1 cellular context compared by ENCODE assay signal in the genomic region with DNA sequence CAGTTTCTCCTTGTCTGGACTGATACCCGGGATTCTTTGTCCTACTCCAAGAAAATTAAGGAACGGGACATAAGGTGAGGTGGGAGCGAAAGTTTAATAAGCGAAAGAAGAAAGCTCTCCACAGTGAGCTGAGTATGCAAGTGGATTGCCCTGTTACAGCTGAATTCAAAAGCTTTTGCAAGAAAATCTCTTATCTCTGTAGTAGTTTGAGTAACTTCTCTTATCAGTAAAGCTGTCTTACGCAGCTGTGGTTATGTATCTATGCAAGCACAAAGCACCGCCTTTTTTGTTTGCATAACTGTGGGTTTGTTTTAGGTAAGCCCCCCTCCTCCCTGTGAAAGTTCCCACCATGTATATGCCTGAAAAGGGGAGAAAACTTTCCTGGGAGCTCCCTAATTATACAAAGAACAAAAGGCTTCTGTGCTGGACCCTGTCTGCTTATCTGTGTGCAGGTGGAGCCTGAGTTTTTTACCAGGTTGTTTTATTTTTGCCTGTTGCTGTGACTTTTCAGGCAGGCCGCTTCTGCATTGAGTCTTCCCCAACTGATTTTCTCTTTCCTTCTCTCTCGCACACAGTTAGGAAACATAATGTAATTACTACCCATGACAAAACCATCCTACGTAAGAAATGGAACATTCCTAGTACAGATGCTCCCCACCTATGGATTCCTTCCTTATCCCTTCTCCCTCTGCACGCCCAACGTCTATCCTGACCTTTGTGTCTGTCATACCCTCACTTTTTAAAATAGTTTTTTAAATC.
TF ChIP-seq lines count a peak whose summit lies in the region.

No MANE protein-coding gene starts in this region.

TF ChIP-seq in K562, 482 proteins besides CTCF, POLR2A, EP300 and RAD21 (continued from another document and continues in another):
- TF ChIP-seq, protein P1, sequence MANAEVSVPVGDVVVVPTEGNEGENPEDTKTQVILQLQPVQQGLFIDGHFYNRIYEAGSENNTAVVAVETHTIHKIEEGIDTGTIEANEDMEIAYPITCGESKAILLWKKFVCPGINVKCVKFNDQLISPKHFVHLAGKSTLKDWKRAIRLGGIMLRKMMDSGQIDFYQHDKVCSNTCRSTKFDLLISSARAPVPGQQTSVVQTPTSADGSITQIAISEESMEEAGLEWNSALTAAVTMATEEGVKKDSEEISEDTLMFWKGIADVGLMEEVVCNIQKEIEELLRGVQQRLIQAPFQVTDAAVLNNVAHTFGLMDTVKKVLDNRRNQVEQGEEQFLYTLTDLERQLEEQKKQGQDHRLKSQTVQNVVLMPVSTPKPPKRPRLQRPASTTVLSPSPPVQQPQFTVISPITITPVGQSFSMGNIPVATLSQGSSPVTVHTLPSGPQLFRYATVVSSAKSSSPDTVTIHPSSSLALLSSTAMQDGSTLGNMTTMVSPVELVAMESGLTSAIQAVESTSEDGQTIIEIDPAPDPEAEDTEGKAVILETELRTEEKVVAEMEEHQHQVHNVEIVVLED (CRISPR knock-in tag; IDR thresholded peaks at IDR 0.05) = no peak
- TF ChIP-seq ZNF764 (CRISPR knock-in tag; IDR thresholded peaks at IDR 0.05; ENCODE audit: low read depth) = no peak
- TF ChIP-seq MEF2A (IDR thresholded peaks at IDR 0.05; ENCODE audit: control insufficient read depth, low read depth, low read length) = no peak
- TF ChIP-seq HDGF (IDR thresholded peaks at IDR 0.05) = no peak
- no peak for TF ChIP-seq CHD2 (IDR thresholded peaks at IDR 0.05; ENCODE audit: low read depth, low read length)
- peak; percentile 61; the same call in 1 of the 2 replicates for TF ChIP-seq SMARCC2 (IDR thresholded peaks at IDR 0.05; ENCODE audit: low read depth)
- no peak for TF ChIP-seq ESRRB (CRISPR knock-in tag; IDR thresholded peaks at IDR 0.05; ENCODE audit: borderline replicate concordance)
- TF ChIP-seq, protein P2, sequence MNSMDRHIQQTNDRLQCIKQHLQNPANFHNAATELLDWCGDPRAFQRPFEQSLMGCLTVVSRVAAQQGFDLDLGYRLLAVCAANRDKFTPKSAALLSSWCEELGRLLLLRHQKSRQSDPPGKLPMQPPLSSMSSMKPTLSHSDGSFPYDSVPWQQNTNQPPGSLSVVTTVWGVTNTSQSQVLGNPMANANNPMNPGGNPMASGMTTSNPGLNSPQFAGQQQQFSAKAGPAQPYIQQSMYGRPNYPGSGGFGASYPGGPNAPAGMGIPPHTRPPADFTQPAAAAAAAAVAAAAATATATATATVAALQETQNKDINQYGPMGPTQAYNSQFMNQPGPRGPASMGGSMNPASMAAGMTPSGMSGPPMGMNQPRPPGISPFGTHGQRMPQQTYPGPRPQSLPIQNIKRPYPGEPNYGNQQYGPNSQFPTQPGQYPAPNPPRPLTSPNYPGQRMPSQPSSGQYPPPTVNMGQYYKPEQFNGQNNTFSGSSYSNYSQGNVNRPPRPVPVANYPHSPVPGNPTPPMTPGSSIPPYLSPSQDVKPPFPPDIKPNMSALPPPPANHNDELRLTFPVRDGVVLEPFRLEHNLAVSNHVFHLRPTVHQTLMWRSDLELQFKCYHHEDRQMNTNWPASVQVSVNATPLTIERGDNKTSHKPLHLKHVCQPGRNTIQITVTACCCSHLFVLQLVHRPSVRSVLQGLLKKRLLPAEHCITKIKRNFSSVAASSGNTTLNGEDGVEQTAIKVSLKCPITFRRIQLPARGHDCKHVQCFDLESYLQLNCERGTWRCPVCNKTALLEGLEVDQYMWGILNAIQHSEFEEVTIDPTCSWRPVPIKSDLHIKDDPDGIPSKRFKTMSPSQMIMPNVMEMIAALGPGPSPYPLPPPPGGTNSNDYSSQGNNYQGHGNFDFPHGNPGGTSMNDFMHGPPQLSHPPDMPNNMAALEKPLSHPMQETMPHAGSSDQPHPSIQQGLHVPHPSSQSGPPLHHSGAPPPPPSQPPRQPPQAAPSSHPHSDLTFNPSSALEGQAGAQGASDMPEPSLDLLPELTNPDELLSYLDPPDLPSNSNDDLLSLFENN (IDR thresholded peaks at IDR 0.05; ENCODE audit: low read depth in 2 of 2, low read length in 2 of 2) = peak in 1 of 2 experiments; percentile 33; a peak in 1 of 4 replicates
- TF ChIP-seq, protein P3, sequence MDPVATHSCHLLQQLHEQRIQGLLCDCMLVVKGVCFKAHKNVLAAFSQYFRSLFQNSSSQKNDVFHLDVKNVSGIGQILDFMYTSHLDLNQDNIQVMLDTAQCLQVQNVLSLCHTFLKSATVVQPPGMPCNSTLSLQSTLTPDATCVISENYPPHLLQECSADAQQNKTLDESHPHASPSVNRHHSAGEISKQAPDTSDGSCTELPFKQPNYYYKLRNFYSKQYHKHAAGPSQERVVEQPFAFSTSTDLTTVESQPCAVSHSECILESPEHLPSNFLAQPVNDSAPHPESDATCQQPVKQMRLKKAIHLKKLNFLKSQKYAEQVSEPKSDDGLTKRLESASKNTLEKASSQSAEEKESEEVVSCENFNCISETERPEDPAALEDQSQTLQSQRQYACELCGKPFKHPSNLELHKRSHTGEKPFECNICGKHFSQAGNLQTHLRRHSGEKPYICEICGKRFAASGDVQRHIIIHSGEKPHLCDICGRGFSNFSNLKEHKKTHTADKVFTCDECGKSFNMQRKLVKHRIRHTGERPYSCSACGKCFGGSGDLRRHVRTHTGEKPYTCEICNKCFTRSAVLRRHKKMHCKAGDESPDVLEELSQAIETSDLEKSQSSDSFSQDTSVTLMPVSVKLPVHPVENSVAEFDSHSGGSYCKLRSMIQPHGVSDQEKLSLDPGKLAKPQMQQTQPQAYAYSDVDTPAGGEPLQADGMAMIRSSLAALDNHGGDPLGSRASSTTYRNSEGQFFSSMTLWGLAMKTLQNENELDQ (CRISPR knock-in tag; IDR thresholded peaks at IDR 0.05; ENCODE audit: borderline replicate concordance) = no peak
- peak; percentile 77 for TF ChIP-seq TAL1 (IDR thresholded peaks at IDR 0.05)
- TF ChIP-seq ZNF224 (CRISPR knock-in tag; IDR thresholded peaks at IDR 0.05) = no peak
- peak in 1 of 2 experiments; percentile 72; a peak in 2 of 4 replicates for TF ChIP-seq FOXA3 (CRISPR knock-in tag; conservative IDR thresholded peaks at IDR 0.05 in 1 of 2, IDR thresholded peaks at IDR 0.05 in 1 of 2)
- no peak for TF ChIP-seq ZNF79 (CRISPR knock-in tag; IDR thresholded peaks at IDR 0.05; ENCODE audit: low read depth)
- TF ChIP-seq TAF15 (IDR thresholded peaks at IDR 0.05; ENCODE audit: low read depth, low read length) = no peak
- no peak for TF ChIP-seq MCM3 (IDR thresholded peaks at IDR 0.05)
- TF ChIP-seq, protein P4, sequence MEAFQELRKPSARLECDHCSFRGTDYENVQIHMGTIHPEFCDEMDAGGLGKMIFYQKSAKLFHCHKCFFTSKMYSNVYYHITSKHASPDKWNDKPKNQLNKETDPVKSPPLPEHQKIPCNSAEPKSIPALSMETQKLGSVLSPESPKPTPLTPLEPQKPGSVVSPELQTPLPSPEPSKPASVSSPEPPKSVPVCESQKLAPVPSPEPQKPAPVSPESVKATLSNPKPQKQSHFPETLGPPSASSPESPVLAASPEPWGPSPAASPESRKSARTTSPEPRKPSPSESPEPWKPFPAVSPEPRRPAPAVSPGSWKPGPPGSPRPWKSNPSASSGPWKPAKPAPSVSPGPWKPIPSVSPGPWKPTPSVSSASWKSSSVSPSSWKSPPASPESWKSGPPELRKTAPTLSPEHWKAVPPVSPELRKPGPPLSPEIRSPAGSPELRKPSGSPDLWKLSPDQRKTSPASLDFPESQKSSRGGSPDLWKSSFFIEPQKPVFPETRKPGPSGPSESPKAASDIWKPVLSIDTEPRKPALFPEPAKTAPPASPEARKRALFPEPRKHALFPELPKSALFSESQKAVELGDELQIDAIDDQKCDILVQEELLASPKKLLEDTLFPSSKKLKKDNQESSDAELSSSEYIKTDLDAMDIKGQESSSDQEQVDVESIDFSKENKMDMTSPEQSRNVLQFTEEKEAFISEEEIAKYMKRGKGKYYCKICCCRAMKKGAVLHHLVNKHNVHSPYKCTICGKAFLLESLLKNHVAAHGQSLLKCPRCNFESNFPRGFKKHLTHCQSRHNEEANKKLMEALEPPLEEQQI (IDR thresholded peaks at IDR 0.05) = no peak
- no peak for TF ChIP-seq TCFL5 (CRISPR knock-in tag; conservative IDR thresholded peaks at IDR 0.05)
- TF ChIP-seq ZNF444 (CRISPR knock-in tag; IDR thresholded peaks at IDR 0.05) = no peak
- no peak for TF ChIP-seq SAFB2 (IDR thresholded peaks at IDR 0.05; ENCODE audit: borderline replicate concordance, low read depth, low read length, severe bottlenecking)
- TF ChIP-seq CREM (IDR thresholded peaks at IDR 0.05; ENCODE audit: low read depth) = peak; percentile 71
- TF ChIP-seq ZBTB9 (CRISPR knock-in tag; IDR thresholded peaks at IDR 0.05) = no peak
- no peak for TF ChIP-seq HDAC6 (IDR thresholded peaks at IDR 0.05; ENCODE audit: low read depth, low read length)
- TF ChIP-seq, protein P5, sequence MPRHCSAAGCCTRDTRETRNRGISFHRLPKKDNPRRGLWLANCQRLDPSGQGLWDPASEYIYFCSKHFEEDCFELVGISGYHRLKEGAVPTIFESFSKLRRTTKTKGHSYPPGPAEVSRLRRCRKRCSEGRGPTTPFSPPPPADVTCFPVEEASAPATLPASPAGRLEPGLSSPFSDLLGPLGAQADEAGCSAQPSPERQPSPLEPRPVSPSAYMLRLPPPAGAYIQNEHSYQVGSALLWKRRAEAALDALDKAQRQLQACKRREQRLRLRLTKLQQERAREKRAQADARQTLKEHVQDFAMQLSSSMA (CRISPR knock-in tag; IDR thresholded peaks at IDR 0.05) = no peak
- no peak for TF ChIP-seq HMGN3 (IDR thresholded peaks at IDR 0.05; ENCODE audit: borderline replicate concordance, extremely low read depth, insufficient read length, low read depth, low read length)
- no peak for TF ChIP-seq ZNF175 (CRISPR knock-in tag; IDR thresholded peaks at IDR 0.05; ENCODE audit: low read depth)
- TF ChIP-seq ZNF551 (CRISPR knock-in tag; IDR thresholded peaks at IDR 0.05) = no peak
- no peak for TF ChIP-seq CBX5 (IDR thresholded peaks at IDR 0.05; ENCODE audit: borderline replicate concordance, low read depth)
- 0 out of 2 replicates have a peak, but pooled peaks have one; percentile 18 for TF ChIP-seq ZBTB17 (CRISPR knock-in tag; IDR thresholded peaks at IDR 0.05)
- TF ChIP-seq HSF4 (CRISPR knock-in tag; IDR thresholded peaks at IDR 0.05; ENCODE audit: borderline replicate concordance) = no peak
- TF ChIP-seq NCOR1 (IDR thresholded peaks at IDR 0.05) = peak; percentile 63
- TF ChIP-seq TAF7 (tag; IDR thresholded peaks at IDR 0.05) = no peak
- TF ChIP-seq SNRNP70 (optimal IDR thresholded peaks at IDR 0.05; ENCODE audit: low read depth, low read length) = no peak
- TF ChIP-seq, protein P6, sequence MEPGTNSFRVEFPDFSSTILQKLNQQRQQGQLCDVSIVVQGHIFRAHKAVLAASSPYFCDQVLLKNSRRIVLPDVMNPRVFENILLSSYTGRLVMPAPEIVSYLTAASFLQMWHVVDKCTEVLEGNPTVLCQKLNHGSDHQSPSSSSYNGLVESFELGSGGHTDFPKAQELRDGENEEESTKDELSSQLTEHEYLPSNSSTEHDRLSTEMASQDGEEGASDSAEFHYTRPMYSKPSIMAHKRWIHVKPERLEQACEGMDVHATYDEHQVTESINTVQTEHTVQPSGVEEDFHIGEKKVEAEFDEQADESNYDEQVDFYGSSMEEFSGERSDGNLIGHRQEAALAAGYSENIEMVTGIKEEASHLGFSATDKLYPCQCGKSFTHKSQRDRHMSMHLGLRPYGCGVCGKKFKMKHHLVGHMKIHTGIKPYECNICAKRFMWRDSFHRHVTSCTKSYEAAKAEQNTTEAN (CRISPR knock-in tag; IDR thresholded peaks at IDR 0.05) = no peak
- TF ChIP-seq, protein P7, sequence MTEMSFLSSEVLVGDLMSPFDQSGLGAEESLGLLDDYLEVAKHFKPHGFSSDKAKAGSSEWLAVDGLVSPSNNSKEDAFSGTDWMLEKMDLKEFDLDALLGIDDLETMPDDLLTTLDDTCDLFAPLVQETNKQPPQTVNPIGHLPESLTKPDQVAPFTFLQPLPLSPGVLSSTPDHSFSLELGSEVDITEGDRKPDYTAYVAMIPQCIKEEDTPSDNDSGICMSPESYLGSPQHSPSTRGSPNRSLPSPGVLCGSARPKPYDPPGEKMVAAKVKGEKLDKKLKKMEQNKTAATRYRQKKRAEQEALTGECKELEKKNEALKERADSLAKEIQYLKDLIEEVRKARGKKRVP (CRISPR knock-in tag; IDR thresholded peaks at IDR 0.05) = peak; percentile 44; the same call in 1 of the 2 replicates
- TF ChIP-seq BRD9 (IDR thresholded peaks at IDR 0.05; ENCODE audit: low read depth, partially characterized antibody) = no peak
- TF ChIP-seq PHF20 (IDR thresholded peaks at IDR 0.05; ENCODE audit: partially characterized antibody) = no peak
- no peak for TF ChIP-seq FOXP1 (CRISPR knock-in tag; IDR thresholded peaks at IDR 0.05)
- no peak for TF ChIP-seq RNF2 (IDR thresholded peaks at IDR 0.05)
- no peak for TF ChIP-seq WHSC1 (IDR thresholded peaks at IDR 0.05; ENCODE audit: low read length)
- TF ChIP-seq NFATC3 (IDR thresholded peaks at IDR 0.05) = no peak
- TF ChIP-seq KLF1 (tag; IDR thresholded peaks at IDR 0.05) = no peak
- TF ChIP-seq NCOA6 (IDR thresholded peaks at IDR 0.05) = no peak
- TF ChIP-seq L3MBTL2 (IDR thresholded peaks at IDR 0.05) = no peak
- no peak for TF ChIP-seq SMAD2 (IDR thresholded peaks at IDR 0.05; ENCODE audit: low read depth, low read length)
- no peak for TF ChIP-seq ZNF133 (CRISPR knock-in tag; IDR thresholded peaks at IDR 0.05)
- no peak for TF ChIP-seq ETV6 (IDR thresholded peaks at IDR 0.05; ENCODE audit: borderline replicate concordance in 1 of 2, low read depth in 2 of 2, low read length in 1 of 2)
- no peak for TF ChIP-seq ETV6 (CRISPR knock-in tag; IDR thresholded peaks at IDR 0.05; ENCODE audit: borderline replicate concordance)
- no peak for TF ChIP-seq ZKSCAN8 (CRISPR knock-in tag; IDR thresholded peaks at IDR 0.05)
- peak; percentile 69; the same call in 1 of the 2 replicates for TF ChIP-seq JUND (IDR thresholded peaks at IDR 0.05; ENCODE audit: borderline replicate concordance, low read depth, low read length)
- no peak; the same call in 2 of the 3 replicates for TF ChIP-seq JUND (tag; IDR thresholded peaks at IDR 0.05; ENCODE audit: borderline replicate concordance, low read depth, low read length)
- TF ChIP-seq TRIM28 (IDR thresholded peaks at IDR 0.05) = no peak
- peak in 1 of 2 experiments; percentile 48; a peak in 3 of 4 replicates for TF ChIP-seq KDM1A (IDR thresholded peaks at IDR 0.05)
- no peak for TF ChIP-seq ZNF507 (tag; conservative IDR thresholded peaks at IDR 0.05)
- TF ChIP-seq ELF2 (CRISPR knock-in tag; IDR thresholded peaks at IDR 0.05) = no peak
- TF ChIP-seq ZNF311 (CRISPR knock-in tag; IDR thresholded peaks at IDR 0.05) = no peak
- no peak for TF ChIP-seq MYBL2 (IDR thresholded peaks at IDR 0.05; ENCODE audit: low read depth)
- TF ChIP-seq MYBL2 (CRISPR knock-in tag; IDR thresholded peaks at IDR 0.05; ENCODE audit: borderline replicate concordance) = no peak
- TF ChIP-seq ERF (CRISPR knock-in tag; IDR thresholded peaks at IDR 0.05) = no peak
